ENCODE assay signal across 8 cellular contexts in the genomic region with DNA sequence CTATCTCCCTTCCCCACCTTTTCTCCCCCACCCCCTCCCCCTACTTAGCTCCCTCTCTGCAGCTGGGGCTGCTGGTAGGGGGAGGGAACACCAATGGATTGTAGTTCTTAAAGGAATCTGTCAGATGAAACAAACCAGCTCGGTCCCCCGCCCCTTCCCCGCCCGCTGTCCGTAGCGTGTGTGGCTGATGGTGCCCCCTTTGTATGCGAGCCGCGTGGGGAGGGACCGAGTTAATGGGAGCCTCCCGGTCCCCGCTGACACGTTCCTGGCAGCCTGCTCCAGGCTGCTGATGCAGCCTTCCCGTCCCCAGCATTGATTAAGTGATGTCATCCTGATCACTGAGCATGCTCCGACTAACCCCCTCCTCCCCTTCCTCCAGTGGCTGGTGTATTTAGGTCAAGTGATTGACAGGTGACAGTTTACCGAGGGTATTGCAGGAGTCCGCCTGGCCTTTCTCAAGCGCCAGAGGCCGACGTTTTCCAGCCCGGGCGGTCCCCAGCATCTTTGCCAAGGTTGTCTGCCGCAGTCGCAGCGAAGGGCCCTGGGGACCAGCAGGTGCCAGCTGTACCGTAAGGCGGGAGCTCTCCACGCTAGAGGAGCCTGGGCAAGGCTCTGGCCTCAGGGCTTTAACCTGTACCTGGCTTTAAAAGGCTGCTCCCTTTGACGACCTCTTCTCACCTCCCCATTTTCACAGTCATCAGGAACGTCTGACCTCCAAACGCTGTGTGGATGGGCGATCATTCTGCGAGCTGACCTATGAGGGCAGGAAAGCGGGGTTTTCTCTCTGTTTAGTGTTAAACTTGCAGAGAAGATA. TPM values are rescaled to one million over a fixed set of nuclear protein-coding genes. Genes with fewer than 3 reads are reported as not detected.
DNase-seq lines count a peak whose midpoint lies in the region; ATAC-seq lines count a peak whose summit lies in the region.

No MANE protein-coding gene starts in this region.

- 0 out of 2 replicates have a peak, but pooled peaks cover 3% of the 10 kb centered on the region for H3K36me3 ChIP-seq in HAP-1 (replicated peaks)

- no peaks in the 10 kb centered on the region for H3K27me3 ChIP-seq in HAP-1 (ENCODE audit: low read depth)

- H3K4me1 ChIP-seq in HAP-1 = peaks cover 3% of the 10 kb centered on the region; the same call in 1 of the 2 replicates

- H3K9me3 Mint-ChIP-seq in activated naive CD4-positive, alpha-beta T cell treated with anti-CD3 and anti-CD28 coated beads, Interleukin-2, amount 50 U/mL, for 72 hours = no peaks in the 10 kb centered on the region

- in situ Hi-C loops in HAP-1 (cut with MboI; ENCODE audit: low sequenced_read_pairs) = no loop called here

- peak; percentile 85 for DNase-seq in Ammon's horn (ENCODE audit: low spot score)
- peak; percentile 45 to 69 for DNase-seq in HAP-1 (ENCODE audit: low spot score in 2 of 2)
- DNase-seq in NCI-H82 treated with DMSO at 0.1 percent for 48 hours (lab: John Stamatoyannopoulos, UW; ENCODE audit: unreplicated experiment) = peak; percentile 75
- DNase-seq in activated naive CD4-positive, alpha-beta T cell treated with anti-CD3 and anti-CD28 coated beads, Interleukin-2, amount 50 U/mL, for 72 hours (ENCODE audit: low spot score in 2 of 2) = peak; percentile 45 to 61
- DNase-seq in islet precursor cell = peak; percentile 93
- DNase-seq in stimulated activated CD4-positive, alpha-beta T cell treated with anti-CD3 and anti-CD28 coated beads, Interleukin-2, amount 100 ng/mL, for 48 hours = peak; percentile 36
- DNase-seq in MV-4-11 (lab: John Stamatoyannopoulos, UW) = no peak

- H3K27ac Mint-ChIP-seq in activated naive CD4-positive, alpha-beta T cell treated with anti-CD3 and anti-CD28 coated beads, Interleukin-2, amount 50 U/mL, for 72 hours = peak overlapping the region; percentile 55 to 87

- H3K36me3 Mint-ChIP-seq in activated naive CD4-positive, alpha-beta T cell treated with anti-CD3 and anti-CD28 coated beads, Interleukin-2, amount 50 U/mL, for 72 hours = peaks cover 0 to 6% of the 10 kb centered on the region in 2 donors

- peak overlapping the region; percentile 52 for H3K4me3 ChIP-seq in HAP-1

- peak; percentile 49 to 51 for ATAC-seq in activated naive CD4-positive, alpha-beta T cell treated with anti-CD3 and anti-CD28 coated beads, Interleukin-2, amount 50 U/mL, for 72 hours
- no peak for ATAC-seq in HG03442 (IDR thresholded peaks at IDR 0.05; ENCODE audit: unreplicated experiment)

- H3K9me3 ChIP-seq in HAP-1 = peaks cover 5% of the 10 kb centered on the region; the same call in 1 of the 2 replicates

RNA-seq across cellular contexts. Expression of a gene that starts 1.8 kb away (rescaled TPM):
- total RNA-seq in activated naive CD4-positive, alpha-beta T cell treated with anti-CD3 and anti-CD28 coated beads, Interleukin-2, amount 50 U/mL, for 72 hours = 10 to 100 TPM; 16.4 to 26.8 TPM
